Comparison of ENCODE assay signal across 8 cellular contexts in the genomic region with DNA sequence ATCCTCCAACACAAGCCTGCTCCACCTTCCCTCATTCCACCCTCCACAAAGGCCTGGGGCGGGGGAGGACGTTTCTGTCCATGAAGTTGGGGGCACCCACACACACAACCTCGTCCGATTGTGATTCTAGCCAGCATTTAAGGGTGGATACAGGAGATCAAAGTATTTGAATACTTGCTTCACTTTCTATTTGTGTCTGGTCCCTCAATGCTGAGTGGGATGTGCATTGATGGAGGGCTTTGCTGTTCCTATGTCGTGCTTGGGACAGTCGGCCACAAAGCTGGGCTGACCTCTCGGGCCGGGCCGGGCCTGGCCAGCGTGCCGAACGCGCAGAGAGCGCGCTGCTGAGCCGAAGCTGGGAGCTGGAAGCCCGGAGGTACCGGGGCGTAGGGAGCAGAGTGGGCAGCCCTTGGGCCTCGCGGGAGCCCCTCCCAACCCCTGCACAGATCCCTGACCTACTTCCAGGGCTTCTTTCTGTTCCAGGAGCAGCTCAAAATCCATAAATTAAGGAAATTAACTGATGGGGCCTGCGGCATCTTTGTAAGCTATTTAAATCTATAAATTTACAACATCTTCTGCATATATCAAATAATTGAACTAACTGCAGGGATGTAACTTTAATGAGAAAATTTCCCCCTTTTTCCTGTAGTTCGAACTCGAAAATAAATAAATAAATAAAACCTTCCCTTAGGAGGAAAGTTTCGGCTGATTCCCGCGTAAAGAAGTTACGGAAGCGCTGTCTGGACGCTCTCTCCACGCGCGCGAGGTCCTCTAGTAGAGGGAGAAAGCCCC. TPM values are rescaled to one million over a fixed set of nuclear protein-coding genes. Genes with fewer than 3 reads are reported as not detected.
DNase-seq lines count a peak whose midpoint lies in the region; ATAC-seq and TF ChIP-seq lines count a peak whose summit lies in the region.

No MANE protein-coding gene starts in this region.

- TF ChIP-seq POLR2A in right lobe of liver (IDR thresholded peaks at IDR 0.05) (no peak), upper lobe of left lung (IDR thresholded peaks at IDR 0.05) (no peak)

- H3K27me3 ChIP-seq in mammary epithelial cell (ENCODE audit: insufficient read depth, low read length): no peaks in the 10 kb centered on the region
- H3K27me3 ChIP-seq in right lobe of liver: no peaks in the 10 kb centered on the region
- H3K27me3 ChIP-seq in upper lobe of left lung: peaks cover 0 to 7% (median 2%) of the 10 kb centered on the region in 4 donors

- H3K27me3 Mint-ChIP-seq in activated CD8-positive, alpha-beta memory T cell treated with anti-CD3 and anti-CD28 coated beads, Interleukin-2, amount 10 ng/mL, durations not matched to agents 7 days and 5 days: peaks cover 46% of the 10 kb centered on the region

- CTCF ChIA-PET in activated CD8-positive, alpha-beta memory T cell treated with anti-CD3 and anti-CD28 coated beads, Interleukin-2, amount 10 ng/mL, durations not matched to agents 7 days and 5 days (lab: Charles Lee): interaction anchor here (0.7 to 1.4 kb wide), 10 partner anchors 8 to 347 kb away, joined by 3 to 9 read pairs (median 4); no protein-coding TSS in a partner anchor
- CTCF ChIA-PET in mammary epithelial cell (lab: Charles Lee; ENCODE audit: low non-redundant PET): interaction anchor here (0.6 to 0.8 kb wide), 4 partner anchors 17 to 1351 kb away, joined by 3 to 11 read pairs (median 3); no protein-coding TSS in a partner anchor

- in situ Hi-C loops in mammary epithelial cell (cut with MboI; ENCODE audit: low sequenced_read_pairs in 2 of 2): no loop called here

- H3K27ac Mint-ChIP-seq in activated CD8-positive, alpha-beta memory T cell treated with anti-CD3 and anti-CD28 coated beads, Interleukin-2, amount 10 ng/mL, durations not matched to agents 7 days and 5 days: no peak overlapping the region

- TSS peak; percentile 35 for BruUV-seq in mammary epithelial cell (replicated peaks; lab: Mats Ljungman, UMichigan)

- H3K9me3 Mint-ChIP-seq in activated CD8-positive, alpha-beta memory T cell treated with anti-CD3 and anti-CD28 coated beads, Interleukin-2, amount 10 ng/mL, durations not matched to agents 7 days and 5 days (ENCODE audit: low read depth): no peaks in the 10 kb centered on the region

- H2AFZ ChIP-seq in mammary epithelial cell (ENCODE audit: low read depth, low read length): peak overlapping the region; percentile 90

- no peaks in the 10 kb centered on the region for H3K36me3 Mint-ChIP-seq in activated CD8-positive, alpha-beta memory T cell treated with anti-CD3 and anti-CD28 coated beads, Interleukin-2, amount 10 ng/mL, durations not matched to agents 7 days and 5 days

- H3K9me3 ChIP-seq in mammary epithelial cell (replicated peaks; ENCODE audit: insufficient read depth, low read length) (no peaks in the 10 kb centered on the region), right lobe of liver (no peaks in the 10 kb centered on the region), upper lobe of left lung (no peaks in the 10 kb centered on the region)

- peak overlapping the region; percentile 48 for H3K4me3 Mint-ChIP-seq in activated CD8-positive, alpha-beta memory T cell treated with anti-CD3 and anti-CD28 coated beads, Interleukin-2, amount 10 ng/mL, durations not matched to agents 7 days and 5 days

- dilution Hi-C loops in mammary epithelial cell (cut with HindIII; ENCODE audit: low sequenced_read_pairs): no loop called here

- DNase-seq in activated CD8-positive, alpha-beta memory T cell treated with anti-CD3 and anti-CD28 coated beads, Interleukin-2, amount 10 ng/mL, durations not matched to agents 7 days and 5 days: no peak
- no peak for DNase-seq in activated CD8-positive, alpha-beta memory T cell treated with anti-CD3 and anti-CD28 coated beads, Interleukin-2, amount 50 U/mL, for 4 hours
- no peak for DNase-seq in mammary epithelial cell
- peak in 1 of 3 donors; percentile 40 for DNase-seq in right lobe of liver
- DNase-seq in upper lobe of left lung: peak in 1 of 2 donors; percentile 86
- DNase-seq in NCI-H1092 treated with DMSO at 0.1 percent for 48 hours (lab: John Stamatoyannopoulos, UW): no peak
- DNase-seq in HuH-7 (ENCODE audit: low spot score): no peak

- no peak for TF ChIP-seq EP300 in upper lobe of left lung (IDR thresholded peaks at IDR 0.05)

- H3K27ac ChIP-seq in mammary epithelial cell (ENCODE audit: insufficient read depth, low read depth, low read length) (peak overlapping the region; percentile 16), right lobe of liver (peak overlapping the region; percentile 82 to 99 (median 85)), upper lobe of left lung (peak overlapping the region; percentile 91 to 98 (median 95))

- TF ChIP-seq CTCF in mammary epithelial cell (conservative IDR thresholded peaks at IDR 0.05 in 1 of 2, IDR thresholded peaks at IDR 0.05 in 1 of 2; ENCODE audit: extremely low read depth in 1 of 2, insufficient read depth in 1 of 2, low read depth in 1 of 2, low read length in 2 of 2): no peak
- no peak for TF ChIP-seq CTCF in right lobe of liver (IDR thresholded peaks at IDR 0.05)
- TF ChIP-seq CTCF in upper lobe of left lung (IDR thresholded peaks at IDR 0.05): no peak

- peak overlapping the region; percentile 73 for H3K9ac ChIP-seq in mammary epithelial cell (ENCODE audit: insufficient read depth, low read length)

- peaks cover 3% of the 10 kb centered on the region for H3K4me1 Mint-ChIP-seq in activated CD8-positive, alpha-beta memory T cell treated with anti-CD3 and anti-CD28 coated beads, Interleukin-2, amount 10 ng/mL, durations not matched to agents 7 days and 5 days

- no peaks in the 10 kb centered on the region for H3K36me3 ChIP-seq in mammary epithelial cell (ENCODE audit: insufficient read depth, low read length)
- H3K36me3 ChIP-seq in right lobe of liver: no peaks in the 10 kb centered on the region
- H3K36me3 ChIP-seq in upper lobe of left lung: no peaks in the 10 kb centered on the region

- ATAC-seq in activated CD8-positive, alpha-beta memory T cell treated with anti-CD3 and anti-CD28 coated beads, Interleukin-2, amount 10 ng/mL, durations not matched to agents 7 days and 5 days: no peak
- no peak for ATAC-seq in right lobe of liver
- ATAC-seq in upper lobe of left lung (ENCODE audit: low FRiP score in 2 of 2): no peak
- no peak for ATAC-seq in HG02973 (IDR thresholded peaks at IDR 0.05; ENCODE audit: unreplicated experiment)

- no peaks in the 10 kb centered on the region for H4K20me1 ChIP-seq in mammary epithelial cell (ENCODE audit: insufficient read depth, low read length)

- H3K4me1 ChIP-seq in mammary epithelial cell (ENCODE audit: insufficient read depth, low read length) (peaks cover 15% of the 10 kb centered on the region), right lobe of liver (peaks cover 0 to 10% (median 0%) of the 10 kb centered on the region in 4 donors), upper lobe of left lung (peaks cover 12 to 50% (median 25%) of the 10 kb centered on the region in 4 donors)

- intact Hi-C loops in mammary epithelial cell (cut with micrococcal nuclease): loop anchor here (1.0 kb wide), 1 partner anchor 204 kb away; no protein-coding TSS in a partner anchor
- intact Hi-C loops in right lobe of liver (cut with DNase I): no loop called here

- peak overlapping the region; percentile 94 for H3K4me2 ChIP-seq in mammary epithelial cell (ENCODE audit: insufficient read depth, low read depth, low read length)

- H3K4me3 ChIP-seq in mammary epithelial cell (replicated peaks in 1 of 3; ENCODE audit: insufficient read depth in 1 of 3, low read depth in 2 of 3, low read length in 3 of 3) (peak overlapping the region; percentile 71 to 85 (median 81)), right lobe of liver (peak overlapping the region; percentile 59 to 78 (median 60)), upper lobe of left lung (peak overlapping the region; percentile 3 to 92 (median 80))

- H3K79me2 ChIP-seq in mammary epithelial cell (ENCODE audit: insufficient read depth, low read length): peaks cover 13% of the 10 kb centered on the region

- WGBS in mammary epithelial cell (ENCODE audit: low coverage, missing lambda C conversion rate): 27% methylated on average over 27 of the region's 34 CpGs
- 8% methylated on average over 22 of the region's 34 CpGs for WGBS in right lobe of liver (ENCODE audit: insufficient coverage, low coverage, low lambda C conversion rate, missing lambda C conversion rate)
- WGBS in upper lobe of left lung, 2 donors: 16 to 22% methylated on average over 34 of the region's 34 CpGs

RNA-seq across cellular contexts. Expression of a gene that starts 1.9 kb away (rescaled TPM):
- 1 to 10 TPM in 1 of 2 experiments, under 1 TPM in 1; 0.67 to 1.7 TPM for total RNA-seq in activated CD8-positive, alpha-beta memory T cell treated with anti-CD3 and anti-CD28 coated beads, Interleukin-2, amount 10 ng/mL, durations not matched to agents 7 days and 5 days
- total RNA-seq in mammary epithelial cell: 10 to 100 TPM; 49.9 to 78.5 TPM
- polyA plus RNA-seq in mammary epithelial cell: 31.5 TPM
- polyA minus RNA-seq in mammary epithelial cell: 18.8 TPM
- total RNA-seq in right lobe of liver: 10 to 100 TPM in 4 of 6 experiments, 1 to 10 TPM in 2; 5.0 to 27.0 (median 11.5) TPM
- total RNA-seq in upper lobe of left lung: 10 to 100 TPM; 13.4 to 98.1 (median 30.5) TPM

Comparison
In these comparisons a context has a peak if more than half of its experiments do, and no peak if none do; other contexts are left out.
1. H3K27ac ChIP-seq: peak in every context shown above with its lines; median percentile 95 in upper lobe of left lung; 85 in right lobe of liver; 16 in mammary epithelial cell.